In genomic region chr1:2412773-2413494, GRCh38 we compare ENCODE assay signal across 8 cellular contexts. TPM values are rescaled to one million over a fixed set of nuclear protein-coding genes. Genes with fewer than 3 reads are reported as not detected.
DNase-seq lines count a peak whose midpoint lies in the region; ATAC-seq, FAIRE-seq and TF ChIP-seq lines count a peak whose summit lies in the region.

No MANE protein-coding gene starts in this region.

- POLR2A ChIA-PET in HepG2 (lab: Yijun Ruan, JAX): interaction anchor here (0.6 to 2.4 kb wide), 21 partner anchors 11 to 1058 kb away, joined by 3 to 29 read pairs (median 4); partner anchors contain the start of genes FAAP20, MORN1, PANK4 and PRXL2B

- H3K4me3 ChIP-seq in mammary epithelial cell (replicated peaks in 1 of 3; ENCODE audit: insufficient read depth in 1 of 3, low read depth in 2 of 3, low read length in 3 of 3): peak overlapping the region; percentile 70 to 95 (median 79)
- H3K4me3 ChIP-seq in HepG2 (replicated peaks in 1 of 3; ENCODE audit: insufficient read depth in 1 of 3, low read depth in 2 of 3, low read length in 3 of 3): peak overlapping the region; percentile 74 to 94 (median 85)
- peak overlapping the region; percentile 85 for H3K4me3 ChIP-seq in thymus (ENCODE audit: low read length)

- TF ChIP-seq POLR2A in HepG2 (IDR thresholded peaks at IDR 0.05; ENCODE audit: insufficient read depth in 1 of 2, low read depth in 2 of 2, low read length in 2 of 2): peak in 1 of 2 experiments; percentile 65; a peak in 2 of 4 replicates

- in situ Hi-C loops in mammary epithelial cell (cut with MboI; ENCODE audit: low sequenced_read_pairs in 2 of 2) (loop anchor here in 1 of 2 donors (5.0 to 10.0 kb wide), 2 partner anchors 134 to 1012 kb away; no protein-coding TSS in a partner anchor), HepG2 (cut with HindIII; ENCODE audit: extremely low pct_ligation_motif_present, low pct_unique_long_range_greater_than_20kb) (loop anchor here (5.0 kb wide), 1 partner anchor 134 kb away; no protein-coding TSS in a partner anchor)

- no peaks in the 10 kb centered on the region for H3K9me3 ChIP-seq in mammary epithelial cell (replicated peaks; ENCODE audit: insufficient read depth, low read length)
- no peaks in the 10 kb centered on the region for H3K9me3 ChIP-seq in HepG2 (ENCODE audit: low read length)
- H3K9me3 ChIP-seq in thymus (ENCODE audit: control insufficient read depth): no peaks in the 10 kb centered on the region

- ATAC-seq in GM18858 (IDR thresholded peaks at IDR 0.05; ENCODE audit: unreplicated experiment) (peak; percentile 5), HG02943 (IDR thresholded peaks at IDR 0.05; ENCODE audit: low read depth, unreplicated experiment) (peak; percentile 3), HepG2 (peak; percentile 66)

- H3K27me3 ChIP-seq in mammary epithelial cell (ENCODE audit: insufficient read depth, low read length): no peaks in the 10 kb centered on the region
- peaks cover 3 to 27% of the 10 kb centered on the region in 2 experiments for H3K27me3 ChIP-seq in HepG2 (ENCODE audit: control insufficient read depth in 1 of 2, insufficient read depth in 2 of 2, low read length in 2 of 2)
- H3K27me3 ChIP-seq in thymus (ENCODE audit: control insufficient read depth, insufficient read depth): no peaks in the 10 kb centered on the region

- BruUV-seq in mammary epithelial cell (replicated peaks; lab: Mats Ljungman, UMichigan) (no TSS peak), HepG2 (replicated peaks; lab: Mats Ljungman, UMichigan) (TSS peak; percentile 83)

- H3K4me2 ChIP-seq in mammary epithelial cell (ENCODE audit: insufficient read depth, low read depth, low read length) (peak overlapping the region; percentile 99), HepG2 (ENCODE audit: low read depth, low read length) (peak overlapping the region; percentile 85)

- peak overlapping the region; percentile 99 for H3K27ac ChIP-seq in C4-2B
- peak overlapping the region; percentile 41 for H3K27ac ChIP-seq in mammary epithelial cell (ENCODE audit: insufficient read depth, low read depth, low read length)
- peak overlapping the region; percentile 100 for H3K27ac ChIP-seq in HepG2 (ENCODE audit: extremely low read length, insufficient read depth, low read length)
- H3K27ac ChIP-seq in thymus (ENCODE audit: low read depth): peak overlapping the region; percentile 64

- 4% methylated on average over 15 of the region's 66 CpGs for WGBS in mammary epithelial cell (ENCODE audit: low coverage, missing lambda C conversion rate)
- 0% methylated on average over 4 of the region's 66 CpGs for WGBS in HepG2 (ENCODE audit: low lambda C conversion rate)
- WGBS in thymus: under 1% methylated on average over 66 of the region's 66 CpGs

- CTCF ChIA-PET in mammary epithelial cell (lab: Charles Lee; ENCODE audit: low non-redundant PET) (interaction anchor here (0.6 to 1.0 kb wide), 2 partner anchors 136 to 148 kb away, joined by 4 to 6 read pairs; no protein-coding TSS in a partner anchor), HepG2 (lab: Yijun Ruan, JAX; ENCODE audit: low intra/inter-chr PET ratio, low total read pairs) (interaction anchor here (2.7 kb wide), 1 partner anchor 135 kb away, joined by 18 read pairs; no protein-coding TSS in a partner anchor)

- peak overlapping the region; percentile 48 for H3K9ac ChIP-seq in mammary epithelial cell (ENCODE audit: insufficient read depth, low read length)
- H3K9ac ChIP-seq in HepG2 (ENCODE audit: insufficient read depth, low read depth, low read length): peak overlapping the region; percentile 100

- intact Hi-C loops in mammary epithelial cell (cut with micrococcal nuclease): loop anchor here (5.0 kb wide), 1 partner anchor 94 kb away; no protein-coding TSS in a partner anchor
- intact Hi-C loops in HepG2 (cut with micrococcal nuclease; ENCODE audit: unreplicated experiment): loop anchor here (2.0 kb wide), 1 partner anchor 230 kb away; no protein-coding TSS in a partner anchor

- TF ChIP-seq RAD21 in HepG2 (CRISPR knock-in tag; IDR thresholded peaks at IDR 0.05): peak; percentile 60; the same call in 1 of the 2 replicates

- DNase-seq in NOMO-1 (lab: John Stamatoyannopoulos, UW; ENCODE audit: unreplicated experiment in 2 of 2): peak; percentile 59 to 74
- no peak for DNase-seq in mammary epithelial cell
- DNase-seq in HepG2 (ENCODE audit: low spot score): peak; percentile 68
- DNase-seq in GF-D8 (lab: John Stamatoyannopoulos, UW): no peak

- H3K4me1 ChIP-seq in mammary epithelial cell (ENCODE audit: insufficient read depth, low read length) (peaks cover 31% of the 10 kb centered on the region), HepG2 (ENCODE audit: insufficient read depth, low read length) (peaks cover 34% of the 10 kb centered on the region), thymus (ENCODE audit: control insufficient read depth, insufficient read depth, low read length) (peaks cover 33% of the 10 kb centered on the region)

- H4K20me1 ChIP-seq in mammary epithelial cell (ENCODE audit: insufficient read depth, low read length): no peaks in the 10 kb centered on the region
- no peaks in the 10 kb centered on the region for H4K20me1 ChIP-seq in HepG2 (ENCODE audit: insufficient read depth, low read length)

- H3K36me3 ChIP-seq in mammary epithelial cell (ENCODE audit: insufficient read depth, low read length): no peaks in the 10 kb centered on the region
- H3K36me3 ChIP-seq in HepG2 (replicated peaks in 1 of 2; ENCODE audit: control insufficient read depth in 1 of 2, insufficient read depth in 2 of 2, low read length in 2 of 2): peaks cover 15 to 22% of the 10 kb centered on the region in 2 experiments; a peak in 4 of 5 replicates
- no peaks in the 10 kb centered on the region for H3K36me3 ChIP-seq in thymus (ENCODE audit: control insufficient read depth, insufficient read depth)

- no peak for FAIRE-seq in HepG2 (lab: Jason Lieb, UNC)

- peaks cover 17% of the 10 kb centered on the region for H3K79me2 ChIP-seq in mammary epithelial cell (ENCODE audit: insufficient read depth, low read length)
- H3K79me2 ChIP-seq in HepG2 (ENCODE audit: insufficient read depth, low read length): peaks cover 17% of the 10 kb centered on the region

- no peak for TF ChIP-seq EP300 in HepG2 (IDR thresholded peaks at IDR 0.05; ENCODE audit: low read depth in 2 of 2, low read length in 2 of 2)
- no peak for TF ChIP-seq EP300 in HepG2 (CRISPR knock-in tag; IDR thresholded peaks at IDR 0.05; ENCODE audit: borderline replicate concordance)

- peak overlapping the region; percentile 88 for H2AFZ ChIP-seq in mammary epithelial cell (ENCODE audit: low read depth, low read length)
- H2AFZ ChIP-seq in HepG2 (ENCODE audit: low read length): no peak overlapping the region

- TF ChIP-seq CTCF in C4-2B (conservative IDR thresholded peaks at IDR 0.05): no peak; the same call in 1 of the 2 replicates
- TF ChIP-seq CTCF in mammary epithelial cell (conservative IDR thresholded peaks at IDR 0.05 in 1 of 2, IDR thresholded peaks at IDR 0.05 in 1 of 2; ENCODE audit: extremely low read depth in 1 of 2, insufficient read depth in 1 of 2, low read depth in 1 of 2, low read length in 2 of 2): no peak
- TF ChIP-seq CTCF in HepG2 (CRISPR knock-in tag; IDR thresholded peaks at IDR 0.05): peak; percentile 13; the same call in 1 of the 2 replicates

- dilution Hi-C loops in mammary epithelial cell (cut with HindIII; ENCODE audit: low sequenced_read_pairs): no loop called here

RNA-seq across cellular contexts. Expression of gene PEX10, which starts 0.6 kb away (rescaled TPM):
- total RNA-seq in mammary epithelial cell (10 to 100 TPM; 29.5 to 32.8 TPM), HepG2 (2016; rRNA removed; fragmentation: Illumina TruSeq; extraction: Trizol) (38.3 and 39.6 TPM in 2 replicates)
- polyA plus RNA-seq in mammary epithelial cell (22.4 TPM), HepG2 (2011; rRNA removed) (16.1 and 21.0 TPM in 2 replicates), thymus (16.0 TPM)
- 10.7 TPM for polyA minus RNA-seq in mammary epithelial cell
- 20.2 and 25.8 TPM in 2 replicates for total RNA-seq in HepG2 (2016; cell fraction: cytosol; rRNA removed; fragmentation: Illumina TruSeq; extraction: Trizol; ENCODE audit: low read depth)
- total RNA-seq in HepG2 (2016; cell fraction: insoluble cytoplasmic fraction; rRNA removed; fragmentation: Illumina TruSeq; extraction: Trizol): 37.8 and 38.9 TPM in 2 replicates
- total RNA-seq in HepG2 (2016; cell fraction: membrane; rRNA removed; fragmentation: Illumina TruSeq; extraction: Trizol): 53.4 and 59.7 TPM in 2 replicates
- total RNA-seq in HepG2 (2016; cell fraction: nucleus; rRNA removed; fragmentation: Illumina TruSeq; extraction: Trizol): 27.1 and 27.5 TPM in 2 replicates
- 16.3 and 20.9 TPM in 2 replicates for polyA plus RNA-seq in HepG2 (2011; cell fraction: cytosol; rRNA removed)
- 49.0 and 57.5 TPM in 2 replicates for polyA plus RNA-seq in HepG2 (2011; cell fraction: nucleus; rRNA removed)
- polyA plus RNA-seq in HepG2 (2012): 13.3 and 14.5 TPM in 2 replicates
- 27.1 and 37.0 TPM in 2 replicates for polyA plus RNA-seq in HepG2 (2016; cell fraction: cytosol; fragmentation: Illumina TruSeq; extraction: Trizol; ENCODE audit: low read depth)
- polyA plus RNA-seq in HepG2 (2016; cell fraction: insoluble cytoplasmic fraction; fragmentation: Illumina TruSeq; extraction: Trizol; ENCODE audit: low read depth): 36.5 and 40.8 TPM in 2 replicates
- polyA plus RNA-seq in HepG2 (2016; cell fraction: membrane; fragmentation: Illumina TruSeq; extraction: Trizol; ENCODE audit: low read depth): 47.4 and 49.9 TPM in 2 replicates
- polyA plus RNA-seq in HepG2 (2016; cell fraction: nucleus; fragmentation: Illumina TruSeq; extraction: Trizol; ENCODE audit: insufficient read depth, low read depth): 44.7 and 46.3 TPM in 2 replicates
- polyA minus RNA-seq in HepG2 (2011; rRNA and poly(A)+ RNA removed; ENCODE audit: low replicate concordance): 15.3 and 46.5 TPM in 2 replicates
- 9.7 and 12.0 TPM in 2 replicates for polyA minus RNA-seq in HepG2 (2011; cell fraction: cytosol; rRNA and poly(A)+ RNA removed)
- 18.4 and 20.1 TPM in 2 replicates for polyA minus RNA-seq in HepG2 (2011; cell fraction: nucleus; rRNA and poly(A)+ RNA removed)

RNA-seq across cellular contexts. Expression of gene RER1, which starts 21.3 kb away (rescaled TPM):
- total RNA-seq in mammary epithelial cell (100 to 1,000 TPM in 1 of 2 donors, 10 to 100 TPM in 1; 45.5 to 162 TPM), HepG2 (2016; rRNA removed; fragmentation: Illumina TruSeq; extraction: Trizol) (83.9 and 128 TPM in 2 replicates)
- polyA plus RNA-seq in mammary epithelial cell (131 TPM), HepG2 (2011; rRNA removed) (135 and 164 TPM in 2 replicates), thymus (85.8 TPM)
- 246 TPM for polyA minus RNA-seq in mammary epithelial cell
- 51.3 and 72.8 TPM in 2 replicates for total RNA-seq in HepG2 (2016; cell fraction: cytosol; rRNA removed; fragmentation: Illumina TruSeq; extraction: Trizol; ENCODE audit: low read depth)
- total RNA-seq in HepG2 (2016; cell fraction: insoluble cytoplasmic fraction; rRNA removed; fragmentation: Illumina TruSeq; extraction: Trizol): 89.5 and 137 TPM in 2 replicates
- 77.4 and 86.1 TPM in 2 replicates for total RNA-seq in HepG2 (2016; cell fraction: membrane; rRNA removed; fragmentation: Illumina TruSeq; extraction: Trizol)
- 76.0 and 95.5 TPM in 2 replicates for total RNA-seq in HepG2 (2016; cell fraction: nucleus; rRNA removed; fragmentation: Illumina TruSeq; extraction: Trizol)
- polyA plus RNA-seq in HepG2 (2011; cell fraction: cytosol; rRNA removed): 82.7 and 131 TPM in 2 replicates
- 155 and 197 TPM in 2 replicates for polyA plus RNA-seq in HepG2 (2011; cell fraction: nucleus; rRNA removed)
- 64.5 and 73.8 TPM in 2 replicates for polyA plus RNA-seq in HepG2 (2012)
- polyA plus RNA-seq in HepG2 (2016; cell fraction: cytosol; fragmentation: Illumina TruSeq; extraction: Trizol; ENCODE audit: low read depth): 84.3 and 98.6 TPM in 2 replicates
- polyA plus RNA-seq in HepG2 (2016; cell fraction: insoluble cytoplasmic fraction; fragmentation: Illumina TruSeq; extraction: Trizol; ENCODE audit: low read depth): 87.8 and 97.0 TPM in 2 replicates
- polyA plus RNA-seq in HepG2 (2016; cell fraction: membrane; fragmentation: Illumina TruSeq; extraction: Trizol; ENCODE audit: low read depth): 69.1 and 85.3 TPM in 2 replicates
- 191 and 194 TPM in 2 replicates for polyA plus RNA-seq in HepG2 (2016; cell fraction: nucleus; fragmentation: Illumina TruSeq; extraction: Trizol; ENCODE audit: insufficient read depth, low read depth)
- 95.9 and 234 TPM in 2 replicates for polyA minus RNA-seq in HepG2 (2011; rRNA and poly(A)+ RNA removed; ENCODE audit: low replicate concordance)
- 32.9 and 45.5 TPM in 2 replicates for polyA minus RNA-seq in HepG2 (2011; cell fraction: cytosol; rRNA and poly(A)+ RNA removed)
- 23.3 and 29.3 TPM in 2 replicates for polyA minus RNA-seq in HepG2 (2011; cell fraction: nucleus; rRNA and poly(A)+ RNA removed)

RNA-seq across cellular contexts. Expression of gene MORN1, which starts 21.6 kb away (rescaled TPM):
- total RNA-seq in mammary epithelial cell (10 to 100 TPM in 1 of 2 donors, 1 to 10 TPM in 1; 9.8 to 12.8 TPM), HepG2 (2016; rRNA removed; fragmentation: Illumina TruSeq; extraction: Trizol) (3.9 and 6.5 TPM in 2 replicates)
- polyA plus RNA-seq in mammary epithelial cell (4.0 TPM), HepG2 (2011; rRNA removed) (2.6 and 3.1 TPM in 2 replicates), thymus (6.4 TPM)
- 9.5 TPM for polyA minus RNA-seq in mammary epithelial cell
- 1.5 and 2.2 TPM in 2 replicates for total RNA-seq in HepG2 (2016; cell fraction: cytosol; rRNA removed; fragmentation: Illumina TruSeq; extraction: Trizol; ENCODE audit: low read depth)
- total RNA-seq in HepG2 (2016; cell fraction: insoluble cytoplasmic fraction; rRNA removed; fragmentation: Illumina TruSeq; extraction: Trizol): 3.5 and 5.4 TPM in 2 replicates
- total RNA-seq in HepG2 (2016; cell fraction: membrane; rRNA removed; fragmentation: Illumina TruSeq; extraction: Trizol): 1.7 and 1.8 TPM in 2 replicates
- 6.4 and 6.8 TPM in 2 replicates for total RNA-seq in HepG2 (2016; cell fraction: nucleus; rRNA removed; fragmentation: Illumina TruSeq; extraction: Trizol)
- polyA plus RNA-seq in HepG2 (2011; cell fraction: cytosol; rRNA removed): 2.5 and 3.1 TPM in 2 replicates
- 7.8 and 8.8 TPM in 2 replicates for polyA plus RNA-seq in HepG2 (2011; cell fraction: nucleus; rRNA removed)
- 1.3 and 1.7 TPM in 2 replicates for polyA plus RNA-seq in HepG2 (2012)
- 0.84 and 1.9 TPM in 2 replicates for polyA plus RNA-seq in HepG2 (2016; cell fraction: cytosol; fragmentation: Illumina TruSeq; extraction: Trizol; ENCODE audit: low read depth)
- polyA plus RNA-seq in HepG2 (2016; cell fraction: insoluble cytoplasmic fraction; fragmentation: Illumina TruSeq; extraction: Trizol; ENCODE audit: low read depth): 2.3 and 3.3 TPM in 2 replicates
- polyA plus RNA-seq in HepG2 (2016; cell fraction: membrane; fragmentation: Illumina TruSeq; extraction: Trizol; ENCODE audit: low read depth): 0.73 and 1.3 TPM in 2 replicates
- 8.2 and 9.2 TPM in 2 replicates for polyA plus RNA-seq in HepG2 (2016; cell fraction: nucleus; fragmentation: Illumina TruSeq; extraction: Trizol; ENCODE audit: insufficient read depth, low read depth)
- polyA minus RNA-seq in HepG2 (2011; rRNA and poly(A)+ RNA removed; ENCODE audit: low replicate concordance): 6.7 and 28.4 TPM in 2 replicates
- polyA minus RNA-seq in HepG2 (2011; cell fraction: cytosol; rRNA and poly(A)+ RNA removed): 1.3 and 3.0 TPM in 2 replicates
- polyA minus RNA-seq in HepG2 (2011; cell fraction: nucleus; rRNA and poly(A)+ RNA removed): 7.5 and 8.9 TPM in 2 replicates

Comparison
In these comparisons a context has a peak if more than half of its experiments do, and no peak if none do; other contexts are left out.
1. H3K27ac ChIP-seq: peak in every context shown above with its lines; median percentile 100 in HepG2; 99 in C4-2B; 64 in thymus; 41 in mammary epithelial cell.
2. ATAC-seq: peak in every context shown above with its lines; median percentile 66 in HepG2; 5 in GM18858; 3 in HG02943.
3. DNase-seq: peak in NOMO-1 (2 of 2) and HepG2 (single experiment); none in mammary epithelial cell (single experiment) and GF-D8 (single experiment).
4. Peak in every context shown above with its lines, with median percentiles within 50 percentile points of each other: H3K4me3 ChIP-seq.